14 cellular contexts compared by ENCODE assay signal in genomic region chr3:13348671-13349396, GRCh38.
DNase-seq lines count a peak whose midpoint lies in the region; ATAC-seq and TF ChIP-seq lines count a peak whose summit lies in the region.
"Had no signal": no experiment of that assay in that cellular context is flagged by ENCODE, and none has a peak within 500 bp of the region (broad histone marks: within the 10 kb centered on the region; RNA-seq: fewer than 3 reads in every experiment).

No MANE protein-coding gene starts in this region.

- peak overlapping the region; percentile 89 to 97 (median 94) for H3K27ac Mint-ChIP-seq in CD4-positive, CD25-positive, alpha-beta regulatory T cell

- peaks cover 15 to 72% (median 38%) of the 10 kb centered on the region in 4 donors for H3K4me1 Mint-ChIP-seq in CD4-positive, CD25-positive, alpha-beta regulatory T cell

- H3K27me3 ChIP-seq in CD4-positive, CD25-positive, alpha-beta regulatory T cell (ENCODE audit: control insufficient read depth, insufficient read depth, low read length) = no peaks in the 10 kb centered on the region
- no peaks in the 10 kb centered on the region for H3K27me3 ChIP-seq in ascending aorta
- H3K27me3 ChIP-seq: gastrocnemius medialis, stomach had no signal

- peak overlapping the region; percentile 64 for H3K4me3 ChIP-seq in CD4-positive, CD25-positive, alpha-beta regulatory T cell (ENCODE audit: low read depth, low read length)
- H3K4me3 ChIP-seq in Jurkat, Clone E6-1 (ENCODE audit: low read length) = no peak overlapping the region
- H3K4me3 ChIP-seq in coronary artery (no peak overlapping the region), ascending aorta (no peak overlapping the region)
- H3K4me3 ChIP-seq: gastrocnemius medialis, stomach had no signal

- TF ChIP-seq CTCF in coronary artery (IDR thresholded peaks at IDR 0.05) = no peak
- TF ChIP-seq CTCF in ascending aorta (IDR thresholded peaks at IDR 0.05) = no peak

- intact Hi-C loops in ascending aorta (cut with DNase I) = no loop called here

- peaks cover 56% of the 10 kb centered on the region for H3K36me3 ChIP-seq in CD4-positive, CD25-positive, alpha-beta regulatory T cell (ENCODE audit: control insufficient read depth, insufficient read depth, low read length)
- no peaks in the 10 kb centered on the region for H3K36me3 ChIP-seq in ascending aorta
- H3K36me3 ChIP-seq: gastrocnemius medialis had no signal

- H3K9me3 Mint-ChIP-seq in CD4-positive, CD25-positive, alpha-beta regulatory T cell = no peaks in the 10 kb centered on the region

- peak overlapping the region; percentile 66 for H3K27ac ChIP-seq in CD4-positive, CD25-positive, alpha-beta regulatory T cell (ENCODE audit: insufficient read depth, low read length, poor library complexity, severe bottlenecking)
- H3K27ac ChIP-seq in angular gyrus (ENCODE audit: low read depth, low read length) (peak overlapping the region; percentile 82), coronary artery (no peak overlapping the region), ascending aorta (no peak overlapping the region)
- H3K27ac ChIP-seq: gastrocnemius medialis, stomach had no signal

- peak in 1 of 2 donors; percentile 10 for ATAC-seq in CD4-positive, CD25-positive, alpha-beta regulatory T cell (ENCODE audit: low read depth in 2 of 2)
- ATAC-seq in GM21360 (IDR thresholded peaks at IDR 0.05; ENCODE audit: unreplicated experiment) = no peak
- ATAC-seq: gastrocnemius medialis, PC-3 had no signal

- peaks cover 43% of the 10 kb centered on the region for H3K4me1 ChIP-seq in CD4-positive, CD25-positive, alpha-beta regulatory T cell (ENCODE audit: control insufficient read depth, insufficient read depth, low read length, poor library complexity, severe bottlenecking)
- no peaks in the 10 kb centered on the region for H3K4me1 ChIP-seq in ascending aorta

- no peaks in the 10 kb centered on the region for H3K27me3 Mint-ChIP-seq in CD4-positive, CD25-positive, alpha-beta regulatory T cell

- DNase-seq in CD4-positive, CD25-positive, alpha-beta regulatory T cell = peak in 2 of 3 donors; percentile 38 to 76
- peak; percentile 72 for DNase-seq in Jurkat, Clone E6-1 (ENCODE audit: low read depth, low spot score)
- DNase-seq in mucosa of gallbladder (ENCODE audit: low spot score) (peak; percentile 12), coronary artery (ENCODE audit: low spot score) (no peak), RPMI8226 (no peak), ascending aorta (ENCODE audit: low spot score in 2 of 2) (no peak)
- DNase-seq: cerebellar nuclear complex; DMS153; gastrocnemius medialis; PC-3; stimulated activated CD4-positive, alpha-beta T cell treated with anti-CD3 and anti-CD28 coated beads, Interleukin-12 subunit alpha, Interleukin-12 subunit beta, amount 100 ng/mL, for 4 hours; stomach had no signal

- peak overlapping the region; percentile 76 to 87 (median 82) for H3K4me3 Mint-ChIP-seq in CD4-positive, CD25-positive, alpha-beta regulatory T cell

- H3K36me3 Mint-ChIP-seq in CD4-positive, CD25-positive, alpha-beta regulatory T cell = peaks cover 36% of the 10 kb centered on the region

- H3K9me3 ChIP-seq in CD4-positive, CD25-positive, alpha-beta regulatory T cell (ENCODE audit: control insufficient read depth in 2 of 2, low read length in 2 of 2) = no peaks in the 10 kb centered on the region
- no peaks in the 10 kb centered on the region for H3K9me3 ChIP-seq in ascending aorta
- H3K9me3 ChIP-seq: gastrocnemius medialis, stomach had no signal

Comparison
In these comparisons a context has a peak if more than half of its experiments do, and no peak if none do; other contexts are left out.
1. DNase-seq: peak in CD4-positive, CD25-positive, alpha-beta regulatory T cell (2 of 3), Jurkat, Clone E6-1 (single experiment) and mucosa of gallbladder (single experiment); none in coronary artery (single experiment), RPMI8226 (single experiment) and ascending aorta (0 of 2).
2. H3K27ac ChIP-seq: peak in CD4-positive, CD25-positive, alpha-beta regulatory T cell (single experiment) and angular gyrus (single experiment); none in coronary artery (0 of 2) and ascending aorta (0 of 2).